8 cellular contexts compared by ENCODE assay signal in genomic region chr1:217482356-217483102, GRCh38.
DNase-seq lines count a peak whose midpoint lies in the region; ATAC-seq and TF ChIP-seq lines count a peak whose summit lies in the region.

No MANE protein-coding gene starts in this region.

- no peak for TF ChIP-seq POLR2A in breast epithelium (IDR thresholded peaks at IDR 0.05)

- no peak overlapping the region for H3K27ac ChIP-seq in breast epithelium

- peaks cover 18% of the 10 kb centered on the region for H3K9me3 Mint-ChIP-seq in MCF 10A (ENCODE audit: unreplicated experiment)
- peaks cover 24% of the 10 kb centered on the region for H3K9me3 Mint-ChIP-seq in T-helper 1 cell treated with Interleukin-12 subunit alpha and Interleukin-12 subunit beta and Interleukin-4 antibody, amounts not matched to agents 30 μg/mL and 1 μg/mL, for 36 hours

- POLR2A ChIA-PET in MCF 10A (lab: Yijun Ruan, JAX), result no interaction called here

- H3K27me3 Mint-ChIP-seq in MCF 10A (ENCODE audit: insufficient read depth, unreplicated experiment), result no peaks in the 10 kb centered on the region
- no peaks in the 10 kb centered on the region for H3K27me3 Mint-ChIP-seq in T-helper 1 cell treated with Interleukin-12 subunit alpha and Interleukin-12 subunit beta and Interleukin-4 antibody, amounts not matched to agents 30 μg/mL and 1 μg/mL, for 36 hours (ENCODE audit: low read depth)

- no peaks in the 10 kb centered on the region for H3K4me1 ChIP-seq in breast epithelium

- peak; percentile 97 for ATAC-seq in HG03064 (IDR thresholded peaks at IDR 0.05; ENCODE audit: low read depth, unreplicated experiment)
- no peak for ATAC-seq in Right ventricle myocardium inferior

- intact Hi-C loops in MCF 10A (cut with micrococcal nuclease), result no loop called here
- intact Hi-C loops in breast epithelium (cut with DNase I; ENCODE audit: low total_unique reads), result no loop called here
- intact Hi-C loops in Right ventricle myocardium inferior (cut with DNase I), result no loop called here

- H3K36me3 Mint-ChIP-seq in MCF 10A (ENCODE audit: insufficient read depth, unreplicated experiment), result peaks cover 19% of the 10 kb centered on the region
- peaks cover 10% of the 10 kb centered on the region for H3K36me3 Mint-ChIP-seq in T-helper 1 cell treated with Interleukin-12 subunit alpha and Interleukin-12 subunit beta and Interleukin-4 antibody, amounts not matched to agents 30 μg/mL and 1 μg/mL, for 36 hours (ENCODE audit: low read depth)

- no peak overlapping the region for H3K4me3 Mint-ChIP-seq in MCF 10A (ENCODE audit: unreplicated experiment)
- H3K4me3 Mint-ChIP-seq in T-helper 1 cell treated with Interleukin-12 subunit alpha and Interleukin-12 subunit beta and Interleukin-4 antibody, amounts not matched to agents 30 μg/mL and 1 μg/mL, for 36 hours, result peak overlapping the region; percentile 35

- CTCF ChIA-PET in MCF 10A (lab: Yijun Ruan, JAX), result no interaction called here

- H3K4me1 Mint-ChIP-seq in MCF 10A (ENCODE audit: insufficient read depth, unreplicated experiment), result peaks cover 11% of the 10 kb centered on the region
- peaks cover 19% of the 10 kb centered on the region for H3K4me1 Mint-ChIP-seq in T-helper 1 cell treated with Interleukin-12 subunit alpha and Interleukin-12 subunit beta and Interleukin-4 antibody, amounts not matched to agents 30 μg/mL and 1 μg/mL, for 36 hours (ENCODE audit: low read depth)

- no peak overlapping the region for H3K27ac Mint-ChIP-seq in MCF 10A (ENCODE audit: low read depth, unreplicated experiment)
- H3K27ac Mint-ChIP-seq in T-helper 1 cell treated with Interleukin-12 subunit alpha and Interleukin-12 subunit beta and Interleukin-4 antibody, amounts not matched to agents 30 μg/mL and 1 μg/mL, for 36 hours, result peak overlapping the region; percentile 71

- no peaks in the 10 kb centered on the region for H3K36me3 ChIP-seq in breast epithelium

- H3K27me3 ChIP-seq in breast epithelium, result no peaks in the 10 kb centered on the region

- no peak overlapping the region for H3K4me3 ChIP-seq in breast epithelium

- BruUV-seq in MCF 10A (replicated peaks; lab: Mats Ljungman, UMichigan), result no TSS peak

- DNase-seq in MCF 10A (ENCODE audit: unreplicated experiment), result peak; percentile 82
- DNase-seq in breast epithelium (ENCODE audit: low spot score in 2 of 2), result no peak
- DNase-seq in fibroblast of the conjunctiva (ENCODE audit: low read depth), result peak; percentile 23
- DNase-seq in COR-L47 (lab: John Stamatoyannopoulos, UW), result no peak
- no peak for DNase-seq in GOT3 (lab: John Stamatoyannopoulos, UW)
- DNase-seq in Right ventricle myocardium inferior (ENCODE audit: missing footprints), result no peak

- TF ChIP-seq CTCF in MCF 10A (IDR thresholded peaks at IDR 0.05; ENCODE audit: unreplicated experiment) (no peak), breast epithelium (IDR thresholded peaks at IDR 0.05) (no peak)

- H3K9me3 ChIP-seq in breast epithelium, result peaks cover 0 to 7% of the 10 kb centered on the region in 2 donors

Comparison
In these comparisons a context has a peak if more than half of its experiments do, and no peak if none do; other contexts are left out.
1. DNase-seq: peak in MCF 10A (single experiment) and fibroblast of the conjunctiva (single experiment); none in breast epithelium (0 of 2), COR-L47 (single experiment), GOT3 (single experiment) and Right ventricle myocardium inferior (single experiment).